Comparison of ENCODE assay signal across 1 cellular context in genomic region chr14:23286020-23286903, GRCh38.
TF ChIP-seq lines count a peak whose summit lies in the region.

TSS of gene HOMEZ (minus strand) at chr14:23286132. CDS start at chr14:23285952, 180 bp downstream.

TF ChIP-seq in HepG2, 621 proteins besides CTCF, POLR2A, EP300 and RAD21 (continued from another document and continues in another):
- TF ChIP-seq ZNF609 (CRISPR knock-in tag; IDR thresholded peaks at IDR 0.05; ENCODE audit: borderline replicate concordance) = peak; percentile 71; the same call in 1 of the 2 replicates
- 0 out of 2 replicates have a peak, but pooled peaks have one; percentile 41 for TF ChIP-seq ZNF660 (CRISPR knock-in tag; IDR thresholded peaks at IDR 0.05; ENCODE audit: borderline replicate concordance, low read depth)
- TF ChIP-seq EED (CRISPR knock-in tag; IDR thresholded peaks at IDR 0.05) = peak; percentile 74
- TF ChIP-seq U2AF2 (IDR thresholded peaks at IDR 0.05; ENCODE audit: low read depth, low read length) = no peak
- peak; percentile 94 for TF ChIP-seq ZKSCAN8 (CRISPR knock-in tag; IDR thresholded peaks at IDR 0.05; ENCODE audit: borderline replicate concordance)
- TF ChIP-seq KDM3A (CRISPR knock-in tag; IDR thresholded peaks at IDR 0.05; ENCODE audit: low read depth) = peak; percentile 86; the same call in 1 of the 2 replicates
- peak; percentile 35; the same call in 1 of the 2 replicates for TF ChIP-seq CBFB (CRISPR knock-in tag; IDR thresholded peaks at IDR 0.05)
- TF ChIP-seq PRDM15 (CRISPR knock-in tag; IDR thresholded peaks at IDR 0.05) = peak; percentile 61; the same call in 1 of the 2 replicates
- peak; percentile 83; the same call in 1 of the 2 replicates for TF ChIP-seq ZNF709 (CRISPR knock-in tag; IDR thresholded peaks at IDR 0.05)
- peak; percentile 52; the same call in 1 of the 2 replicates for TF ChIP-seq MNT (IDR thresholded peaks at IDR 0.05)
- TF ChIP-seq ZNF678 (CRISPR knock-in tag; IDR thresholded peaks at IDR 0.05) = peak; percentile 30; the same call in 1 of the 2 replicates
- peak; percentile 77 for TF ChIP-seq SNAI1 (CRISPR knock-in tag; IDR thresholded peaks at IDR 0.05; ENCODE audit: borderline replicate concordance)
- peak; percentile 37; the same call in 1 of the 2 replicates for TF ChIP-seq FOXJ3 (CRISPR knock-in tag; IDR thresholded peaks at IDR 0.05; ENCODE audit: borderline replicate concordance)
- TF ChIP-seq HOXA9 (CRISPR knock-in tag; IDR thresholded peaks at IDR 0.05; ENCODE audit: borderline replicate concordance) = no peak
- TF ChIP-seq NBN (conservative IDR thresholded peaks at IDR 0.05) = no peak
- no peak; the same call in 1 of the 2 replicates for TF ChIP-seq ZNF652 (CRISPR knock-in tag; IDR thresholded peaks at IDR 0.05; ENCODE audit: borderline replicate concordance, low read depth)
- TF ChIP-seq FOSL2 (CRISPR knock-in tag; IDR thresholded peaks at IDR 0.05) = peak; percentile 29
- TF ChIP-seq ZNF772 (CRISPR knock-in tag; IDR thresholded peaks at IDR 0.05) = peak; percentile 50; the same call in 1 of the 2 replicates
- no peak for TF ChIP-seq ATM (IDR thresholded peaks at IDR 0.05; ENCODE audit: borderline replicate concordance)
- TF ChIP-seq ZBTB43 (CRISPR knock-in tag; conservative IDR thresholded peaks at IDR 0.05) = peak; percentile 12; the same call in 1 of the 2 replicates
- no peak for TF ChIP-seq ZNF597 (CRISPR knock-in tag; IDR thresholded peaks at IDR 0.05)
- no peak for TF ChIP-seq RNF219 (CRISPR knock-in tag; IDR thresholded peaks at IDR 0.05)
- TF ChIP-seq ZNF770 (CRISPR knock-in tag; IDR thresholded peaks at IDR 0.05) = peak; percentile 4; the same call in 1 of the 2 replicates
- no peak for TF ChIP-seq SYNCRIP (IDR thresholded peaks at IDR 0.05; ENCODE audit: insufficient read depth, low read depth, low read length)
- peak; percentile 83 to 91 for TF ChIP-seq HMGXB4 (CRISPR knock-in tag; IDR thresholded peaks at IDR 0.05; ENCODE audit: borderline replicate concordance in 1 of 2, low read depth in 1 of 2)
- TF ChIP-seq ZNF616 (CRISPR knock-in tag; IDR thresholded peaks at IDR 0.05; ENCODE audit: low read depth) = peak; percentile 65; the same call in 1 of the 2 replicates
- TF ChIP-seq ZXDC (CRISPR knock-in tag; IDR thresholded peaks at IDR 0.05) = no peak; the same call in 1 of the 2 replicates
- TF ChIP-seq ZFP91 (CRISPR knock-in tag; IDR thresholded peaks at IDR 0.05; ENCODE audit: borderline replicate concordance) = peak; percentile 78
